Comparison of ENCODE assay signal across 22 cellular contexts in genomic region chr3:118059096-118059495, GRCh38.
DNase-seq lines count a peak whose midpoint lies in the region; ATAC-seq lines count a peak whose summit lies in the region.
"Had no signal": no experiment of that assay in that cellular context is flagged by ENCODE, and none has a peak within 500 bp of the region (broad histone marks: within the 10 kb centered on the region; RNA-seq: fewer than 3 reads in every experiment).

No MANE protein-coding gene starts in this region.

- no peaks in the 10 kb centered on the region for H3K9me3 ChIP-seq in adipocyte (ENCODE audit: control insufficient read depth, low read length)
- H3K9me3 ChIP-seq: BE2C, BLaER1 had no signal

- H3K4me3 ChIP-seq in adipocyte (ENCODE audit: low read length) = no peak overlapping the region
- H3K4me3 ChIP-seq: BLaER1, GM12878 had no signal

- ATAC-seq in GM21619 (IDR thresholded peaks at IDR 0.05; ENCODE audit: unreplicated experiment) (no peak), HG02678 (IDR thresholded peaks at IDR 0.05; ENCODE audit: unreplicated experiment) (no peak)
- ATAC-seq: GM12878 had no signal

- no peaks in the 10 kb centered on the region for H3K27me3 ChIP-seq in adipocyte (replicated peaks; ENCODE audit: control insufficient read depth, insufficient read depth, low read length)
- H3K27me3 ChIP-seq: BE2C, BLaER1 had no signal

- H3K9ac ChIP-seq in adipocyte (ENCODE audit: low read length) = no peak overlapping the region
- H3K9ac ChIP-seq: BLaER1 had no signal

- no peaks in the 10 kb centered on the region for H3K4me1 ChIP-seq in adipocyte (ENCODE audit: control insufficient read depth, insufficient read depth, low read length)
- H3K4me1 ChIP-seq: BE2C, BLaER1 had no signal

- no peaks in the 10 kb centered on the region for H3K36me3 ChIP-seq in adipocyte (ENCODE audit: control insufficient read depth, insufficient read depth, low read length, severe bottlenecking)
- H3K36me3 ChIP-seq: BE2C, BLaER1 had no signal

- DNase-seq in adipocyte (ENCODE audit: low read depth) (peak; percentile 59), fibroblast of gingiva (ENCODE audit: low read depth) (peak; percentile 42)
- no peak for DNase-seq in activated CD4-positive, CD25-positive, alpha-beta regulatory T cell treated with anti-CD3 and anti-CD28 coated beads, Interleukin-2, amount 50 U/mL, for 72 hours
- DNase-seq: 8988T; ACHN; BE2C; C1 segment of cervical spinal cord; CD4-positive, alpha-beta memory T cell; CD4-positive, CD25-positive, alpha-beta regulatory T cell; CD8-positive, alpha-beta memory T cell; COR-L47; DMS 273 treated with DMSO at 0.1 percent for 48 hours; DMS153; DMS53; DMS79; DND-41; EL; GDM1 had no signal
